8 cellular contexts compared by ENCODE assay signal in the genomic region with DNA sequence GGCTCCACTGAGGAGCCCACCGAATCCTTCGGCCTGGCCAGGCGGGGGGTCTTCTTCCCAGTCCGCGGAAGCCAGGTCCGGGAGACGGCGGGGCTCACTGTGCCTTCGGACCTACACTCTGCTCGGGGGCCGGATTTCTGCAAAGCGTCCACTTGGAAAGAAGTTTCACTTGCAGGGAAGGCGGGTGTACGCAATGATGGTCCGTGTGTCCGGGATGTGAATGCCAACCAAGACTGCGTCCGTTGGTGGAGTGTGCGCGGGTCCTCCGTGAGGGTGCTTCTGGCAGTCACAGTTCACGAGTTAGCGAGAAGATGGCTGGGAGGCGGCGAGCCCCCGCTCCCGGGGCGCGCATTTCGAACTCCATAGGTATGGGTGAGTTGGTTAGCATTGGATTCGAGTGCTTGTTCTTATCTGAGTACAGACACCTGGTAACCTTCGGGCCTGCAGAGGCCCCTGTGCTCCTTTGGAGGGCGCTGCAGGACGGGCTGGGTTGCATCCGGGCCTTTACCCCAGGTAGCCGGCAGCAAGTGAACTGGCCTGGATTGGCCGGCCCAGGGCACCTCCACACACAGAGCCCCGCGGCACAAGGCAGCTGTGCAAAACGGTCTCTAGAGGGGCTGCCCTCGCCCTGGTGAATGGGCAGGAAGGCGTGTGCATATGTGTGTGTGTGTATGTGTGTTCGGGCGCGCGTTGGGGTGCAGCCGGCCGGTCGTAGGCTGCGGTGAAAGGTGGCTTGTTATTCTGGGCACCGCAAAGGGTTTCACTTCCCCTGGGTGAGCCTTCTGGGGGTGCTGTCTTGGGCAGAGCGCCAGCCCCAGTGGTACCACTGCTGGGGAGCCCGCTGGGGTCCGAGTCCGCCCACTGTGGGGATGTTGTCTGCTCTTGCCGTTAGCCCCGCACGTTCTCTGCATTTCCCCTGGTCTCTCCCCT. TPM values are rescaled to one million over a fixed set of nuclear protein-coding genes. Genes with fewer than 3 reads are reported as not detected.
DNase-seq lines count a peak whose midpoint lies in the region; ATAC-seq and TF ChIP-seq lines count a peak whose summit lies in the region.

No MANE protein-coding gene starts in this region.

- H3F3A ChIP-seq in OCI-LY1 (ENCODE audit: insufficient read depth, low read length) (peaks cover 5% of the 10 kb centered on the region; the same call in 1 of the 2 replicates), smooth muscle cell (ENCODE audit: low read depth) (no peaks in the 10 kb centered on the region)

- H3K4me2 ChIP-seq in OCI-LY1 (ENCODE audit: low read length) (peak overlapping the region; percentile 85), smooth muscle cell (peak overlapping the region; percentile 89)

- H3K4me1 ChIP-seq in OCI-LY1 (ENCODE audit: insufficient read depth, low read length, severe bottlenecking) (peaks cover 54% of the 10 kb centered on the region), right cardiac atrium (ENCODE audit: control insufficient read depth, insufficient read depth, low read length) (no peaks in the 10 kb centered on the region), smooth muscle cell (ENCODE audit: low read depth) (no peaks in the 10 kb centered on the region)

- peak; percentile 74 for TF ChIP-seq CTCF in GM12873 (IDR thresholded peaks at IDR 0.05; ENCODE audit: insufficient read depth, low read depth, low read length, missing control alignments)
- peak; percentile 68 for TF ChIP-seq CTCF in OCI-LY1 (IDR thresholded peaks at IDR 0.05; ENCODE audit: low read length)
- TF ChIP-seq CTCF in smooth muscle cell (IDR thresholded peaks at IDR 0.05; ENCODE audit: borderline replicate concordance, insufficient read depth, poor library complexity, severe bottlenecking) = peak; percentile 7

- H3K27ac ChIP-seq in OCI-LY1 (ENCODE audit: low read depth, low read length, poor library complexity, severe bottlenecking) = peak overlapping the region; percentile 98
- H3K27ac ChIP-seq in right cardiac atrium (ENCODE audit: low read length) = no peak overlapping the region
- H3K27ac ChIP-seq in smooth muscle cell (ENCODE audit: low read depth) = no peak overlapping the region

- ATAC-seq in HG02642 (IDR thresholded peaks at IDR 0.05; ENCODE audit: poor library complexity, unreplicated experiment) (peak; percentile 71), right cardiac atrium (peak; percentile 52 to 72)

- H3K27me3 ChIP-seq in OCI-LY1 (ENCODE audit: insufficient read depth, low read length) = no peaks in the 10 kb centered on the region
- no peaks in the 10 kb centered on the region for H3K27me3 ChIP-seq in right cardiac atrium (ENCODE audit: control insufficient read depth, insufficient read depth)
- H3K27me3 ChIP-seq in smooth muscle cell (ENCODE audit: low read depth) = no peaks in the 10 kb centered on the region

- no peaks in the 10 kb centered on the region for H3K79me2 ChIP-seq in OCI-LY1 (ENCODE audit: insufficient read depth, low read length)
- H3K79me2 ChIP-seq in smooth muscle cell (ENCODE audit: low read depth) = no peaks in the 10 kb centered on the region

- H3K9ac ChIP-seq in OCI-LY1 (ENCODE audit: low read length) (peak overlapping the region; percentile 84), smooth muscle cell (ENCODE audit: low read depth) (no peak overlapping the region)

- H2AFZ ChIP-seq in OCI-LY1 (ENCODE audit: low read length) = peak overlapping the region; percentile 32; the same call in 1 of the 2 replicates
- H2AFZ ChIP-seq in smooth muscle cell (ENCODE audit: low read depth) = peak overlapping the region; percentile 93

- H4K20me1 ChIP-seq in OCI-LY1 (ENCODE audit: insufficient read depth, low read length) (no peaks in the 10 kb centered on the region), smooth muscle cell (ENCODE audit: low read depth) (no peaks in the 10 kb centered on the region)

- H3K4me3 ChIP-seq in OCI-LY1 (ENCODE audit: low read depth, low read length, poor library complexity, severe bottlenecking) (peak overlapping the region; percentile 71), right cardiac atrium (ENCODE audit: low read length) (peak overlapping the region; percentile 68), smooth muscle cell (peak overlapping the region; percentile 57)

- DNase-seq in activated naive CD4-positive, alpha-beta T cell treated with anti-CD3 and anti-CD28 coated beads, Interleukin-2, amount 50 U/mL, for 16 hours = peak; percentile 72
- DNase-seq in right cardiac atrium = peak; percentile 51 to 72 (median 71)
- DNase-seq in smooth muscle cell (lab: John Stamatoyannopoulos, UW; ENCODE audit: unreplicated experiment) = no peak
- no peak for DNase-seq in NCI-H128 (lab: John Stamatoyannopoulos, UW; ENCODE audit: unreplicated experiment)
- no peak for DNase-seq in 8988T

- H3K36me3 ChIP-seq in OCI-LY1 (ENCODE audit: insufficient read depth, low read length) = no peaks in the 10 kb centered on the region
- no peaks in the 10 kb centered on the region for H3K36me3 ChIP-seq in smooth muscle cell (ENCODE audit: low read depth)

- 6% methylated on average over 58 of the region's 58 CpGs for WGBS in right cardiac atrium
- WGBS in smooth muscle cell (ENCODE audit: low lambda C conversion rate) = 47% methylated on average over 54 of the region's 58 CpGs

- intact Hi-C loops in right cardiac atrium (cut with DNase I) = loop anchor here (5.0 to 10.0 kb wide), 6 partner anchors 111 to 368 kb away; a partner anchor contains a TSS

- no peaks in the 10 kb centered on the region for H3K9me3 ChIP-seq in OCI-LY1 (ENCODE audit: low read length)
- H3K9me3 ChIP-seq in right cardiac atrium (ENCODE audit: control insufficient read depth, low read length) = no peaks in the 10 kb centered on the region
- no peaks in the 10 kb centered on the region for H3K9me3 ChIP-seq in smooth muscle cell (replicated peaks; ENCODE audit: low read depth)

- H3K9me2 ChIP-seq in OCI-LY1 (ENCODE audit: low read depth, low read length) = no peaks in the 10 kb centered on the region

RNA-seq across cellular contexts. Expression of a gene that starts 13.3 kb away (rescaled TPM):
- total RNA-seq in right cardiac atrium (1 to 10 TPM; 8.2 to 9.8 (median 9.0) TPM), smooth muscle cell (16.8 and 22.1 TPM in 2 replicates)
- polyA plus RNA-seq in right cardiac atrium (7.7 TPM), smooth muscle cell (13.5 and 14.5 TPM in 2 replicates)

Comparison
In these comparisons a context has a peak if more than half of its experiments do, and no peak if none do; other contexts are left out.
1. CTCF ChIP-seq: peak in every context shown above with its lines; median percentile 74 in GM12873; 68 in OCI-LY1; 7 in smooth muscle cell.
2. DNase-seq: peak in activated naive CD4-positive, alpha-beta T cell treated with anti-CD3 and anti-CD28 coated beads, Interleukin-2, amount 50 U/mL, for 16 hours (single experiment) and right cardiac atrium (3 of 3); none in smooth muscle cell (single experiment), NCI-H128 (single experiment) and 8988T (single experiment).
3. Peak in every context shown above with its lines, with median percentiles within 50 percentile points of each other: H3K4me3 ChIP-seq.